ENCODE assay signal across 18 cellular contexts in the genomic region with DNA sequence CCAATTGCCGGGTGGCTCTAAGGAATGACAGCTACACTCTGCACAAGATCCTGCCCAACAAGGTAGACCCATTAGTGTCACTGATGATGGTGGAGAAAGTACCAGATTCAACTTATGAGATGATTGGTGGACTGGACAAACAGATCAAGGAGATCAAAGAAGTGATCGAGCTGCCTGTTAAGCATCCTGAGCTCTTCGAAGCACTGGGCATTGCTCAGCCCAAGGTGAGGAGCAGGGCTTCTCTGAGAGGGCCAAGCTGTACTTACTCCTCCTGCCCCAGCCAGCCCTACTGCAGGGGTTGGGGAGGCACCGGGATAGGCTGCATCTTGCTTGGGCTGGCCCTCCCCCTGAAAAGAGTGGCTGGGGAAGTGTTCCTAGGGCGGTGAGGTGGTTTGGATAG. TPM values are rescaled to one million over a fixed set of nuclear protein-coding genes. Genes with fewer than 3 reads are reported as not detected.
DNase-seq lines count a peak whose midpoint lies in the region; ATAC-seq and TF ChIP-seq lines count a peak whose summit lies in the region.
"Had no signal": no experiment of that assay in that cellular context is flagged by ENCODE, and none has a peak within 500 bp of the region (broad histone marks: within the 10 kb centered on the region; RNA-seq: fewer than 3 reads in every experiment).

No MANE protein-coding gene starts in this region.

- no peaks in the 10 kb centered on the region for H3K9me3 Mint-ChIP-seq in activated CD4-positive, alpha-beta T cell treated with anti-CD3 and anti-CD28 coated beads for 36 hours (ENCODE audit: low read depth)
- H3K9me3 Mint-ChIP-seq in activated naive CD8-positive, alpha-beta T cell treated with anti-CD3 and anti-CD28 coated beads for 36 hours = no peaks in the 10 kb centered on the region
- no peaks in the 10 kb centered on the region for H3K9me3 Mint-ChIP-seq in natural killer cell treated with Interleukin-12 subunit alpha and Interleukin-12 subunit beta and Interleukin-15 and Interleukin-18, amount 100 ng/mL, for 72 hours

- CTCF ChIA-PET in activated CD4-positive, alpha-beta T cell treated with anti-CD3 and anti-CD28 coated beads for 36 hours (lab: Charles Lee) = interaction anchor here (0.6 to 1.6 kb wide), 4 partner anchors 32 to 132 kb away, joined by 3 to 5 read pairs (median 4); a partner anchor contains a TSS

- peaks cover 59% of the 10 kb centered on the region for H3K4me1 Mint-ChIP-seq in activated CD4-positive, alpha-beta T cell treated with anti-CD3 and anti-CD28 coated beads for 36 hours
- peaks cover 63% of the 10 kb centered on the region for H3K4me1 Mint-ChIP-seq in activated naive CD8-positive, alpha-beta T cell treated with anti-CD3 and anti-CD28 coated beads for 36 hours
- peaks cover 33 to 51% of the 10 kb centered on the region in 2 donors for H3K4me1 Mint-ChIP-seq in natural killer cell treated with Interleukin-12 subunit alpha and Interleukin-12 subunit beta and Interleukin-15 and Interleukin-18, amount 100 ng/mL, for 72 hours (ENCODE audit: low read depth in 2 of 2)

- peak overlapping the region; percentile 67 for H3K27ac Mint-ChIP-seq in activated CD4-positive, alpha-beta T cell treated with anti-CD3 and anti-CD28 coated beads for 36 hours
- peak overlapping the region; percentile 84 for H3K27ac Mint-ChIP-seq in activated naive CD8-positive, alpha-beta T cell treated with anti-CD3 and anti-CD28 coated beads for 36 hours
- peak overlapping the region; percentile 74 to 99 for H3K27ac Mint-ChIP-seq in natural killer cell treated with Interleukin-12 subunit alpha and Interleukin-12 subunit beta and Interleukin-15 and Interleukin-18, amount 100 ng/mL, for 72 hours

- POLR2A ChIA-PET in activated CD4-positive, alpha-beta T cell treated with anti-CD3 and anti-CD28 coated beads for 36 hours (lab: Charles Lee) = interaction anchor here (0.7 to 1.9 kb wide), 2 partner anchors 10 to 14 kb away, joined by 4 to 6 read pairs; no protein-coding TSS in a partner anchor

- TF ChIP-seq POLR2A in GM15510 (IDR thresholded peaks at IDR 0.05; ENCODE audit: borderline replicate concordance, extremely low read depth, insufficient read length) = peak; percentile 5

- H3K4me3 Mint-ChIP-seq in activated CD4-positive, alpha-beta T cell treated with anti-CD3 and anti-CD28 coated beads for 36 hours = no peak overlapping the region
- no peak overlapping the region for H3K4me3 Mint-ChIP-seq in activated naive CD8-positive, alpha-beta T cell treated with anti-CD3 and anti-CD28 coated beads for 36 hours
- H3K4me3 Mint-ChIP-seq in natural killer cell treated with Interleukin-12 subunit alpha and Interleukin-12 subunit beta and Interleukin-15 and Interleukin-18, amount 100 ng/mL, for 72 hours = no peak overlapping the region

- DNase-seq in activated CD4-positive, alpha-beta T cell treated with anti-CD3 and anti-CD28 coated beads for 36 hours = no peak
- DNase-seq in activated CD4-positive, alpha-beta T cell treated with anti-CD3 and anti-CD28 coated beads, Interleukin-2, amount 50 U/mL, for 48 hours = no peak
- DNase-seq in activated naive CD8-positive, alpha-beta T cell treated with anti-CD3 and anti-CD28 coated beads for 36 hours = no peak
- DNase-seq in natural killer cell treated with Interleukin-12 subunit alpha and Interleukin-12 subunit beta and Interleukin-15 and Interleukin-18, amount 100 ng/mL, for 72 hours (ENCODE audit: low spot score) = no peak
- DNase-seq in left cardiac atrium (no peak), Ammon's horn (ENCODE audit: low spot score) (no peak)
- DNase-seq: 8988T; activated CD4-positive, alpha-beta T cell treated with anti-CD3 and anti-CD28 coated beads for 4 hours; AML-193; NCI-H1105 treated with DMSO at 0.1 percent for 48 hours; NCI-H524; Right ventricle myocardium superior had no signal

- H3K27me3 Mint-ChIP-seq in activated CD4-positive, alpha-beta T cell treated with anti-CD3 and anti-CD28 coated beads for 36 hours = no peaks in the 10 kb centered on the region
- H3K27me3 Mint-ChIP-seq in activated naive CD8-positive, alpha-beta T cell treated with anti-CD3 and anti-CD28 coated beads for 36 hours = no peaks in the 10 kb centered on the region
- no peaks in the 10 kb centered on the region for H3K27me3 Mint-ChIP-seq in natural killer cell treated with Interleukin-12 subunit alpha and Interleukin-12 subunit beta and Interleukin-15 and Interleukin-18, amount 100 ng/mL, for 72 hours

- no peak for ATAC-seq in activated CD4-positive, alpha-beta T cell treated with anti-CD3 and anti-CD28 coated beads for 36 hours
- ATAC-seq in natural killer cell treated with Interleukin-12 subunit alpha and Interleukin-12 subunit beta and Interleukin-15 and Interleukin-18, amount 100 ng/mL, for 72 hours = no peak
- ATAC-seq in left cardiac atrium = no peak
- ATAC-seq in HG03520 (IDR thresholded peaks at IDR 0.05; ENCODE audit: unreplicated experiment) = no peak
- ATAC-seq: HCT116 had no signal

- intact Hi-C loops in activated CD4-positive, alpha-beta T cell treated with anti-CD3 and anti-CD28 coated beads for 36 hours (cut with DNase I, micrococcal nuclease) = loop anchor here in 1 of 2 experiments (10.0 kb wide), 1 partner anchor 275 kb away; a partner anchor contains a TSS
- intact Hi-C loops in left cardiac atrium (cut with DNase I) = no loop called here

- peaks cover 78% of the 10 kb centered on the region for H3K36me3 Mint-ChIP-seq in activated CD4-positive, alpha-beta T cell treated with anti-CD3 and anti-CD28 coated beads for 36 hours (ENCODE audit: low read depth)
- H3K36me3 Mint-ChIP-seq in activated naive CD8-positive, alpha-beta T cell treated with anti-CD3 and anti-CD28 coated beads for 36 hours = peaks cover 57% of the 10 kb centered on the region
- H3K36me3 Mint-ChIP-seq in natural killer cell treated with Interleukin-12 subunit alpha and Interleukin-12 subunit beta and Interleukin-15 and Interleukin-18, amount 100 ng/mL, for 72 hours = peaks cover 14% of the 10 kb centered on the region

RNA-seq across cellular contexts. Expression of a gene that starts 2.8 kb away (rescaled TPM):
- 10 to 100 TPM; 52.1 to 61.2 TPM for total RNA-seq in activated CD4-positive, alpha-beta T cell treated with anti-CD3 and anti-CD28 coated beads for 36 hours
- 10 to 100 TPM; 91.2 to 91.5 TPM for total RNA-seq in activated naive CD8-positive, alpha-beta T cell treated with anti-CD3 and anti-CD28 coated beads for 36 hours
- 100 to 1,000 TPM in 1 of 2 donors, 10 to 100 TPM in 1; 74.2 to 116 TPM for total RNA-seq in natural killer cell treated with Interleukin-12 subunit alpha and Interleukin-12 subunit beta and Interleukin-15 and Interleukin-18, amount 100 ng/mL, for 72 hours
- 10 to 100 TPM; 33.1 to 38.1 TPM for total RNA-seq in left cardiac atrium

RNA-seq across cellular contexts. Expression of a gene that starts 3.0 kb away (rescaled TPM):
- 100 to 1,000 TPM in 1 of 2 experiments, 10 to 100 TPM in 1; 98.2 to 160 TPM for total RNA-seq in activated CD4-positive, alpha-beta T cell treated with anti-CD3 and anti-CD28 coated beads for 36 hours
- total RNA-seq in activated naive CD8-positive, alpha-beta T cell treated with anti-CD3 and anti-CD28 coated beads for 36 hours = 100 to 1,000 TPM; 178 to 187 TPM
- total RNA-seq in natural killer cell treated with Interleukin-12 subunit alpha and Interleukin-12 subunit beta and Interleukin-15 and Interleukin-18, amount 100 ng/mL, for 72 hours = 100 to 1,000 TPM; 163 to 202 TPM
- 100 to 1,000 TPM; 122 to 143 TPM for total RNA-seq in left cardiac atrium

RNA-seq across cellular contexts. Expression of a gene that starts 12.2 kb away (rescaled TPM):
- 100 to 1,000 TPM in 1 of 2 experiments, 10 to 100 TPM in 1; 100.0 to 101 TPM for total RNA-seq in activated CD4-positive, alpha-beta T cell treated with anti-CD3 and anti-CD28 coated beads for 36 hours
- total RNA-seq in activated naive CD8-positive, alpha-beta T cell treated with anti-CD3 and anti-CD28 coated beads for 36 hours = 10 to 100 TPM; 91.6 to 93.5 TPM
- total RNA-seq in natural killer cell treated with Interleukin-12 subunit alpha and Interleukin-12 subunit beta and Interleukin-15 and Interleukin-18, amount 100 ng/mL, for 72 hours = 100 to 1,000 TPM; 102 to 136 TPM
- total RNA-seq in left cardiac atrium = 10 to 100 TPM; 33.9 to 37.1 TPM

RNA-seq across cellular contexts. Expression of a gene that starts 43.2 kb away (rescaled TPM):
- not detected for total RNA-seq in activated CD4-positive, alpha-beta T cell treated with anti-CD3 and anti-CD28 coated beads for 36 hours
- total RNA-seq in activated naive CD8-positive, alpha-beta T cell treated with anti-CD3 and anti-CD28 coated beads for 36 hours = not detected
- not detected for total RNA-seq in natural killer cell treated with Interleukin-12 subunit alpha and Interleukin-12 subunit beta and Interleukin-15 and Interleukin-18, amount 100 ng/mL, for 72 hours
- total RNA-seq in left cardiac atrium = not detected
- total RNA-seq: HT1080, prostate gland, Right ventricle myocardium superior, urinary bladder had no signal

RNA-seq across cellular contexts. Expression of a gene that starts 51.5 kb away (rescaled TPM):
- not detected for total RNA-seq in activated CD4-positive, alpha-beta T cell treated with anti-CD3 and anti-CD28 coated beads for 36 hours
- not detected for total RNA-seq in activated naive CD8-positive, alpha-beta T cell treated with anti-CD3 and anti-CD28 coated beads for 36 hours
- not detected for total RNA-seq in natural killer cell treated with Interleukin-12 subunit alpha and Interleukin-12 subunit beta and Interleukin-15 and Interleukin-18, amount 100 ng/mL, for 72 hours
- not detected for total RNA-seq in left cardiac atrium
- total RNA-seq: HT1080, prostate gland, Right ventricle myocardium superior, urinary bladder had no signal
